ENCODE assay signal across 20 cellular contexts in genomic region chr4:55820260-55820659, GRCh38. TPM values are rescaled to one million over a fixed set of nuclear protein-coding genes. Genes with fewer than 3 reads are reported as not detected.
A peak's percentile ranks its signal among the peaks of the same experiment; 100 is the strongest.
DNase-seq lines count a peak whose midpoint lies in the region; ATAC-seq, FAIRE-seq and TF ChIP-seq lines count a peak whose summit lies in the region.
"Had no signal": no experiment of that assay in that cellular context is flagged by ENCODE, and none has a peak within 500 bp of the region (broad histone marks: within the 10 kb centered on the region; RNA-seq: fewer than 3 reads in every experiment).

No MANE protein-coding gene starts in this region.

- 52 to 56% (median 54%) methylated on average over 2 of the region's 2 CpGs for WGBS in heart left ventricle, 4 donors
- 2% methylated on average over 2 of the region's 2 CpGs for WGBS in K562 (ENCODE audit: insufficient coverage, low coverage, missing lambda C conversion rate)

- H4K20me1 ChIP-seq in K562 (replicated peaks; ENCODE audit: control insufficient read depth, insufficient read depth, low read length), result no peaks in the 10 kb centered on the region

- peak overlapping the region; percentile 79; the same call in 1 of the 2 replicates for H3K4me2 ChIP-seq in K562 (ENCODE audit: insufficient read depth, low read length)
- H3K4me2 ChIP-seq: A549 had no signal

- BruUV-seq in K562 (replicated peaks; lab: Mats Ljungman, UMichigan), result no TSS peak

- DNase-seq in left ventricle myocardium inferior (no peak), heart left ventricle (no peak), K562 (ENCODE audit: extremely low read depth in 1 of 4, low spot score in 3 of 4) (no peak), lower lobe of right lung (no peak), left lobe of liver (ENCODE audit: low spot score) (no peak), G401 (ENCODE audit: low spot score) (no peak), kidney glomerular epithelial cell (lab: John Stamatoyannopoulos, UW) (no peak)
- DNase-seq: GDM1; GOT3; NCI-H1417; NCI-H2029; NCI-H2227 treated with DMSO at 0.1 percent for 48 hours; NCI-H524 treated with DMSO at 0.1 percent for 48 hours; NK-92 treated with Interleukin-12 subunit alpha and Interleukin-12 subunit beta, amount 100 ng/mL, for 24 hours; SJCRH30 had no signal

- POLR2A ChIA-PET in K562 (lab: Yijun Ruan, JAX), result interaction anchor here (0.9 to 1.7 kb wide), 4 partner anchors 10 to 34 kb away, joined by 3 to 5 read pairs (median 4); no protein-coding TSS in a partner anchor

- H3K9me3 ChIP-seq in left ventricle myocardium inferior (replicated peaks), result no peaks in the 10 kb centered on the region
- no peaks in the 10 kb centered on the region for H3K9me3 ChIP-seq in heart left ventricle
- no peaks in the 10 kb centered on the region for H3K9me3 ChIP-seq in K562 (replicated peaks; ENCODE audit: control insufficient read depth, insufficient read depth, low read depth, low read length)
- H3K9me3 ChIP-seq in lower lobe of right lung, result no peaks in the 10 kb centered on the region
- H3K9me3 ChIP-seq: A549, SJCRH30 had no signal

- no peak for TF ChIP-seq CTCF in left ventricle myocardium inferior (IDR thresholded peaks at IDR 0.05; ENCODE audit: borderline replicate concordance)
- no peak for TF ChIP-seq CTCF in heart left ventricle (IDR thresholded peaks at IDR 0.05)
- no peak for TF ChIP-seq CTCF in K562 (IDR thresholded peaks at IDR 0.05 in 2 of 3, conservative IDR thresholded peaks at IDR 0.05 in 1 of 3; ENCODE audit: insufficient read depth in 2 of 3, low read depth in 1 of 3, low read length in 3 of 3)
- TF ChIP-seq CTCF in lower lobe of right lung (IDR thresholded peaks at IDR 0.05), result no peak

- H3K4me1 ChIP-seq in left ventricle myocardium inferior, result no peaks in the 10 kb centered on the region
- H3K4me1 ChIP-seq in heart left ventricle, result peaks cover 0 to 6% (median 0%) of the 10 kb centered on the region in 12 donors
- H3K4me1 ChIP-seq in K562 (replicated peaks in 1 of 2; ENCODE audit: control insufficient read depth in 2 of 2, insufficient read depth in 2 of 2, low read length in 2 of 2), result peaks cover 0 to 4% of the 10 kb centered on the region in 2 experiments; a peak in 3 of 5 replicates
- no peaks in the 10 kb centered on the region for H3K4me1 ChIP-seq in lower lobe of right lung
- H3K4me1 ChIP-seq: A549, SJCRH30 had no signal

- H3K27me3 ChIP-seq in left ventricle myocardium inferior (ENCODE audit: low read depth) (peaks cover 40% of the 10 kb centered on the region), heart left ventricle (peaks cover 0 to 10% (median 0%) of the 10 kb centered on the region in 9 donors), K562 (ENCODE audit: control insufficient read depth in 2 of 2, insufficient read depth in 2 of 2, low read length in 2 of 2) (no peaks in the 10 kb centered on the region), lower lobe of right lung (ENCODE audit: low read depth) (no peaks in the 10 kb centered on the region)
- H3K27me3 ChIP-seq: SJCRH30 had no signal

- ATAC-seq in heart left ventricle, result no peak
- ATAC-seq in K562, result no peak
- no peak for ATAC-seq in lower lobe of right lung
- ATAC-seq in left lobe of liver, result no peak
- no peak for ATAC-seq in HG02678 (IDR thresholded peaks at IDR 0.05; ENCODE audit: unreplicated experiment)
- ATAC-seq: A549 had no signal

- CTCF ChIA-PET in K562 (lab: Yijun Ruan, JAX; ENCODE audit: low intra/inter-chr PET ratio), result no interaction called here

- intact Hi-C loops in left ventricle myocardium inferior (cut with micrococcal nuclease) (no loop called here), heart left ventricle (cut with DNase I) (no loop called here), K562 (cut with micrococcal nuclease) (no loop called here), lower lobe of right lung (cut with DNase I) (no loop called here)

- TF ChIP-seq POLR2A in heart left ventricle (IDR thresholded peaks at IDR 0.05) (no peak), K562 (conservative IDR thresholded peaks at IDR 0.05) (no peak)

- TF ChIP-seq RAD21 in K562 (CRISPR knock-in tag; conservative IDR thresholded peaks at IDR 0.05 in 1 of 2, IDR thresholded peaks at IDR 0.05 in 1 of 2), result no peak

- TF ChIP-seq EP300 in K562 (IDR thresholded peaks at IDR 0.05; ENCODE audit: low read length), result no peak

- no peak for FAIRE-seq in K562 (lab: Jason Lieb, UNC)
- FAIRE-seq: A549, GM12892 had no signal

- in situ Hi-C loops in K562 (cut with MboI), result no loop called here
- in situ Hi-C loops in G401 (cut with HindIII; ENCODE audit: low sequenced_read_pairs), result no loop called here

- H3K27ac ChIP-seq in left ventricle myocardium inferior (replicated peaks), result no peak overlapping the region
- no peak overlapping the region for H3K27ac ChIP-seq in heart left ventricle
- no peak overlapping the region for H3K27ac ChIP-seq in K562 (ENCODE audit: extremely low read depth, low read depth, low read length)
- no peak overlapping the region for H3K27ac ChIP-seq in lower lobe of right lung
- H3K27ac ChIP-seq: A549, RWPE1, SJCRH30 had no signal

- H3K36me3 ChIP-seq in left ventricle myocardium inferior (no peaks in the 10 kb centered on the region), heart left ventricle (no peaks in the 10 kb centered on the region), K562 (ENCODE audit: control insufficient read depth, insufficient read depth, low read length) (no peaks in the 10 kb centered on the region), lower lobe of right lung (no peaks in the 10 kb centered on the region)
- H3K36me3 ChIP-seq: SJCRH30 had no signal

- no peaks in the 10 kb centered on the region for H3K9me1 ChIP-seq in K562 (ENCODE audit: control insufficient read depth, insufficient read depth, low read length)

- peak overlapping the region in 1 of 2 experiments; percentile 47; a peak in 1 of 4 replicates for H3K9ac ChIP-seq in K562 (ENCODE audit: insufficient read depth in 1 of 2, low read depth in 2 of 2, low read length in 2 of 2)

- H3K4me3 ChIP-seq in left ventricle myocardium inferior, result peak overlapping the region; percentile 42
- peak overlapping the region in 3 of 12 donors; percentile 17 to 48 (median 40) for H3K4me3 ChIP-seq in heart left ventricle
- no peak overlapping the region for H3K4me3 ChIP-seq in K562
- H3K4me3 ChIP-seq in lower lobe of right lung, result peak overlapping the region; percentile 27
- H3K4me3 ChIP-seq: A549, SJCRH30 had no signal

- H3K79me2 ChIP-seq in K562 (ENCODE audit: control insufficient read depth, insufficient read depth, low read length), result no peaks in the 10 kb centered on the region

- peak overlapping the region; percentile 90 for H2AFZ ChIP-seq in K562 (ENCODE audit: low read depth, low read length)

RNA-seq across cellular contexts. Expression of gene EXOC1L, which starts 0.7 kb away (rescaled TPM):
- total RNA-seq in left ventricle myocardium inferior, result not detected
- total RNA-seq in heart left ventricle, result not detected
- polyA plus RNA-seq in heart left ventricle, result not detected
- 0.72 TPM in 1 of 2 replicates, not detected in the other for total RNA-seq in K562 (2011; cell fraction: chromatin; rRNA removed; ENCODE audit: low replicate concordance)
- total RNA-seq in K562 (2011; cell fraction: nucleolus; rRNA removed), result not detected in 2 replicates
- total RNA-seq in K562 (2011; cell fraction: nucleoplasm; rRNA removed), result not detected in 2 replicates
- 0.29 TPM in 1 of 2 replicates, not detected in the other for total RNA-seq in K562 (2014; rRNA removed)
- 1.3 and 1.5 TPM in 2 replicates for total RNA-seq in K562 (2014; rRNA removed; fragmentation: Illumina TruSeq; extraction: Trizol)
- total RNA-seq in K562 (2015; rRNA removed; fragmentation: Illumina TruSeq; extraction: Trizol), result 0.26 and 0.47 TPM in 2 replicates
- 0.38 and 0.94 TPM in 2 replicates for total RNA-seq in K562 (2021)
- polyA plus RNA-seq in K562 (2011; rRNA removed), result 0.22 and 0.92 TPM in 2 replicates
- 0.18 TPM in 1 of 2 replicates, not detected in the other for polyA plus RNA-seq in K562 (2011; cell fraction: cytosol; rRNA removed)
- 0.30 and 0.35 TPM in 2 replicates for polyA plus RNA-seq in K562 (2011; cell fraction: nucleus; rRNA removed)
- 1.2 and 1.6 TPM in 2 replicates for polyA plus RNA-seq in K562 (2012)
- polyA plus RNA-seq in K562 (2014; fragmentation: Illumina TruSeq; extraction: Trizol), result 0.68 and 0.91 TPM in 2 replicates
- 1 to 10 TPM; 2.7 to 3.9 TPM for polyA plus RNA-seq in K562 (2014; fragmentation: Nextera tagmentation; extraction: Ambion mirVana)
- polyA plus RNA-seq in K562 (2014; rRNA removed), result 1.1 TPM in 2 replicates
- 0.45 and 0.95 TPM in 2 replicates for polyA minus RNA-seq in K562 (2011; rRNA and poly(A)+ RNA removed)
- not detected in 2 replicates for polyA minus RNA-seq in K562 (2011; cell fraction: cytosol; rRNA and poly(A)+ RNA removed)
- polyA minus RNA-seq in K562 (2011; cell fraction: nucleus; rRNA and poly(A)+ RNA removed), result not detected in 2 replicates
- not detected for total RNA-seq in lower lobe of right lung
- not detected for total RNA-seq in left lobe of liver
- not detected in 2 replicates for total RNA-seq in G401 (2014; rRNA removed; shearing (Covaris generic))
- total RNA-seq: LHCN-M2, SJCRH30 had no signal
- polyA plus RNA-seq: A549 had no signal

RNA-seq across cellular contexts. Expression of gene EXOC1, which starts 33.2 kb away (rescaled TPM):
- total RNA-seq in left ventricle myocardium inferior (20.3 TPM), heart left ventricle (10 to 100 TPM; 15.2 to 27.7 (median 21.4) TPM), K562 (2014; rRNA removed) (20.8 and 24.3 TPM in 2 replicates), K562 (2014; rRNA removed; fragmentation: Illumina TruSeq; extraction: Trizol) (35.9 and 39.9 TPM in 2 replicates), K562 (2015; rRNA removed; fragmentation: Illumina TruSeq; extraction: Trizol) (38.6 and 40.1 TPM in 2 replicates), K562 (2021) (26.2 TPM in 2 replicates), lower lobe of right lung (35.9 TPM), left lobe of liver (6.3 TPM)
- polyA plus RNA-seq in heart left ventricle (10 to 100 TPM; 11.0 to 21.7 TPM), K562 (2011; rRNA removed) (24.1 and 34.4 TPM in 2 replicates), K562 (2014; fragmentation: Illumina TruSeq; extraction: Trizol) (42.8 and 45.5 TPM in 2 replicates), K562 (2014; fragmentation: Nextera tagmentation; extraction: Ambion mirVana) (10 to 100 TPM; 16.0 to 19.5 TPM), K562 (2014; rRNA removed) (25.7 and 34.2 TPM in 2 replicates)
- 14.5 and 61.2 TPM in 2 replicates for total RNA-seq in K562 (2011; cell fraction: chromatin; rRNA removed; ENCODE audit: low replicate concordance)
- total RNA-seq in K562 (2011; cell fraction: nucleolus; rRNA removed), result 5.3 and 9.7 TPM in 2 replicates
- 15.5 and 17.3 TPM in 2 replicates for total RNA-seq in K562 (2011; cell fraction: nucleoplasm; rRNA removed)
- polyA plus RNA-seq in K562 (2011; cell fraction: cytosol; rRNA removed), result 6.3 and 12.1 TPM in 2 replicates
- polyA plus RNA-seq in K562 (2011; cell fraction: nucleus; rRNA removed), result 41.1 and 53.7 TPM in 2 replicates
- 23.4 and 30.5 TPM in 2 replicates for polyA plus RNA-seq in K562 (2012)
- polyA minus RNA-seq in K562 (2011; rRNA and poly(A)+ RNA removed), result 44.5 and 53.7 TPM in 2 replicates
- polyA minus RNA-seq in K562 (2011; cell fraction: cytosol; rRNA and poly(A)+ RNA removed), result 10.1 and 12.6 TPM in 2 replicates
- polyA minus RNA-seq in K562 (2011; cell fraction: nucleus; rRNA and poly(A)+ RNA removed), result 20.9 and 37.4 TPM in 2 replicates
- 29.7 and 43.6 TPM in 2 replicates for total RNA-seq in G401 (2014; rRNA removed; shearing (Covaris generic))
